ENCODE assay signal across 8 cellular contexts in the genomic region with DNA sequence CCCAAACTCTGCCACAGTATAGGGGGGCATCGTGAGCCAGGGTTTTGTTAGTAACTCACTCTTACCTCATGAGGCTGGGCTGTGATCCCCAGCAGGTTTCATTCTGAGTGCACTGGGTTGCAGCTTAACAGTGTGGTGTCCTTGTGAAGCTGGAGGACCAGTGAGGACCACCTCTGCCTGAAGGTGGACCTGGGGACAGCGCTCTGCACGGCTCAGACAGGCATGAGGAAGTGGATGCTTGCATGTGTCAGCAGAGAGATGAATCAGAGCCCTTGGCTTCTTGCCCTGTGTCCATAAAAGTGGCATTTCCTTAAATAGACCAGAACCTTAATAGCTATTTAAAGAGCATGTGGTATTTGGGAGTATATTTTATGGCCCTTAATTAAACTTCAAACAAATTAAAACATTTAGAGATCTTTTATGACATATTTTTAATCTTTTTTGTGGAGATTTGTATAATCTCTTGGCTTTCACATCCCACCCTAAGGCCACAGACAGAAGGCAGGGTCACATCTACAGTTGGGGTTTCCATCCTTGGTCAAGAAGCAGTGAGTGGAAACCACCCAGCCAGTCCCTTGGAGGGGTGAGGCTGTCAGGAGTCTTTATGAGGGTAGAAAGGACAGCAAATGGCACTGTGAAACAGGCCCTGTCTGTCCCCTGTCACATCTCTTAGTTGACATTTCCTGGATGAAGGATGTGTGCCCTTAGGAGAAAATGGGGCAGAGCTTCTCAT. TPM values are rescaled to one million over a fixed set of nuclear protein-coding genes. Genes with fewer than 3 reads are reported as not detected.
DNase-seq lines count a peak whose midpoint lies in the region; ATAC-seq lines count a peak whose summit lies in the region.

No MANE protein-coding gene starts in this region.

- H3K9me3 Mint-ChIP-seq in natural killer cell treated with Interleukin-12 subunit alpha and Interleukin-12 subunit beta and Interleukin-15 and Interleukin-18, amount 100 ng/mL, for 72 hours, result no peaks in the 10 kb centered on the region

- H3K4me1 Mint-ChIP-seq in natural killer cell treated with Interleukin-12 subunit alpha and Interleukin-12 subunit beta and Interleukin-15 and Interleukin-18, amount 100 ng/mL, for 72 hours (ENCODE audit: low read depth in 2 of 2), result peaks cover 74 to 79% of the 10 kb centered on the region in 2 donors

- H3K27me3 Mint-ChIP-seq in natural killer cell treated with Interleukin-12 subunit alpha and Interleukin-12 subunit beta and Interleukin-15 and Interleukin-18, amount 100 ng/mL, for 72 hours, result no peaks in the 10 kb centered on the region

- no peak overlapping the region for H3K27ac ChIP-seq in epithelial cell of prostate

- H3K27ac Mint-ChIP-seq in natural killer cell treated with Interleukin-12 subunit alpha and Interleukin-12 subunit beta and Interleukin-15 and Interleukin-18, amount 100 ng/mL, for 72 hours, result peak overlapping the region; percentile 93 to 100

- peaks cover 15% of the 10 kb centered on the region for H3K36me3 Mint-ChIP-seq in natural killer cell treated with Interleukin-12 subunit alpha and Interleukin-12 subunit beta and Interleukin-15 and Interleukin-18, amount 100 ng/mL, for 72 hours

- in situ Hi-C loops in SK-MEL-5 (cut with HindIII; ENCODE audit: low pct_unique_long_range_greater_than_20kb, low sequenced_read_pairs), result no loop called here

- peak overlapping the region; percentile 87 for H3K4me3 Mint-ChIP-seq in natural killer cell treated with Interleukin-12 subunit alpha and Interleukin-12 subunit beta and Interleukin-15 and Interleukin-18, amount 100 ng/mL, for 72 hours

- ATAC-seq in HG03432 (IDR thresholded peaks at IDR 0.05; ENCODE audit: unreplicated experiment) (peak; percentile 37), GM19395 (IDR thresholded peaks at IDR 0.05; ENCODE audit: unreplicated experiment) (no peak)
- ATAC-seq in natural killer cell treated with Interleukin-12 subunit alpha and Interleukin-12 subunit beta and Interleukin-15 and Interleukin-18, amount 100 ng/mL, for 72 hours, result peak; percentile 92 to 94

- DNase-seq in DMS153 treated with DMSO at 0.1 percent for 48 hours (lab: John Stamatoyannopoulos, UW; ENCODE audit: unreplicated experiment), result peak; percentile 83
- DNase-seq in SK-MEL-5 (ENCODE audit: low read depth, low spot score), result peak; percentile 49
- DNase-seq in epithelial cell of prostate (ENCODE audit: low read depth, low spot score), result peak; percentile 79
- DNase-seq in natural killer cell treated with Interleukin-12 subunit alpha and Interleukin-12 subunit beta and Interleukin-15 and Interleukin-18, amount 100 ng/mL, for 72 hours (ENCODE audit: low spot score), result peak; percentile 92
- DNase-seq in NAMALWA (ENCODE audit: low spot score), result no peak
- no peak for DNase-seq in NCI-H345 treated with DMSO at 0.1 percent for 48 hours (lab: John Stamatoyannopoulos, UW; ENCODE audit: unreplicated experiment)

RNA-seq across cellular contexts. Expression of a gene that starts 24.8 kb away (rescaled TPM):
- 1.2 and 2.5 TPM in 2 replicates for total RNA-seq in SK-MEL-5 (2014; rRNA removed; shearing (Covaris generic))
- polyA plus RNA-seq in SK-MEL-5 (2015; cell fraction: cytosol; rRNA removed), result 0.86 and 1.5 TPM in 2 replicates
- polyA plus RNA-seq in SK-MEL-5 (2015; cell fraction: nucleus; rRNA removed), result 1.2 and 2.1 TPM in 2 replicates
- total RNA-seq in natural killer cell treated with Interleukin-12 subunit alpha and Interleukin-12 subunit beta and Interleukin-15 and Interleukin-18, amount 100 ng/mL, for 72 hours, result 10 to 100 TPM; 29.0 to 81.6 TPM

Comparison
In these comparisons a context has a peak if more than half of its experiments do, and no peak if none do; other contexts are left out.
1. DNase-seq: peak in DMS153 treated with DMSO at 0.1 percent for 48 hours (single experiment), SK-MEL-5 (single experiment), epithelial cell of prostate (single experiment) and natural killer cell treated with Interleukin-12 subunit alpha and Interleukin-12 subunit beta and Interleukin-15 and Interleukin-18, amount 100 ng/mL, for 72 hours (single experiment); none in NAMALWA (single experiment) and NCI-H345 treated with DMSO at 0.1 percent for 48 hours (single experiment).